10 cellular contexts compared by ENCODE assay signal in genomic region chr4:74127745-74128144, GRCh38. TPM values are rescaled to one million over a fixed set of nuclear protein-coding genes. Genes with fewer than 3 reads are reported as not detected.
"Had no signal": no experiment of that assay in that cellular context is flagged by ENCODE, and none has a peak within 500 bp of the region (broad histone marks: within the 10 kb centered on the region; RNA-seq: fewer than 3 reads in every experiment).

No MANE protein-coding gene starts in this region.

- H3K4me1 Mint-ChIP-seq: IgD-negative memory B cell had no signal

- H3K4me3 ChIP-seq: GM23248, HAP-1 had no signal

- DNase-seq: GM23248, H7, HFFc6, KBM-7 had no signal

- ATAC-seq: HCT116, HepG2 had no signal

- H3K27ac Mint-ChIP-seq: HFFc6, IgD-negative memory B cell had no signal

- H3K9ac ChIP-seq: GM23248 had no signal

- H3K27ac ChIP-seq: GM23248, HL-60 had no signal

- H3K4me1 ChIP-seq: HAP-1 had no signal

- H3K4me3 Mint-ChIP-seq: HFFc6, IgD-negative memory B cell had no signal

- H3K36me3 ChIP-seq: HAP-1 had no signal

- H2AFZ ChIP-seq: GM23248 had no signal

- H3K36me3 Mint-ChIP-seq: IgD-negative memory B cell had no signal

- H3K9me3 ChIP-seq: HAP-1 had no signal

- FAIRE-seq: HepG2 had no signal

RNA-seq across cellular contexts. Expression of gene CXCL2, which starts 28.8 kb away (rescaled TPM):
- total RNA-seq: H7, HT1080 had no signal
- polyA plus RNA-seq: HepG2, IgD-negative memory B cell had no signal
